Comparison of ENCODE assay signal across 27 cellular contexts in genomic region chr5:43024217-43024616, GRCh38.
"Had no signal": no experiment of that assay in that cellular context is flagged by ENCODE, and none has a peak within 500 bp of the region (broad histone marks: within the 10 kb centered on the region; RNA-seq: fewer than 3 reads in every experiment).

No MANE protein-coding gene starts in this region.

- DNase-seq: dermis blood vessel endothelial cell; dorsolateral prefrontal cortex; effector CD4-positive, alpha-beta T cell; effector memory CD4-positive, alpha-beta T cell; erythroblast; esophagus squamous epithelium; foreskin fibroblast; foreskin melanocyte; gastrocnemius medialis; glutamatergic neuron; head of caudate nucleus; heart right ventricle; hippocampal formation; left cardiac atrium; left lung; left ventricle myocardium superior; lower lobe of right lung; mesenchymal stem cell; midbrain; naive thymus-derived CD8-positive, alpha-beta T cell had no signal

- H3K4me3 Mint-ChIP-seq: naive thymus-derived CD8-positive, alpha-beta T cell had no signal

- ATAC-seq: esophagus mucosa; gastrocnemius medialis; heart right ventricle; left cardiac atrium; left lung; left ventricle myocardium superior; lower lobe of right lung; naive thymus-derived CD8-positive, alpha-beta T cell had no signal

- FAIRE-seq: colon, endometrium, islet of Langerhans, keratinocyte had no signal

- H3K9me3 Mint-ChIP-seq: naive thymus-derived CD8-positive, alpha-beta T cell had no signal

- H3K27ac ChIP-seq: coronary artery, dorsolateral prefrontal cortex, epithelial cell of prostate, esophagus squamous epithelium, gastrocnemius medialis, heart right ventricle, left lung, lower lobe of right lung had no signal

- H3K27ac Mint-ChIP-seq: naive thymus-derived CD8-positive, alpha-beta T cell had no signal

- H3K9me3 ChIP-seq: esophagus squamous epithelium, gastrocnemius medialis, left lung, lower lobe of right lung had no signal

- H3K4me3 ChIP-seq: coronary artery, dorsolateral prefrontal cortex, esophagus squamous epithelium, gastrocnemius medialis, heart right ventricle, left lung, lower lobe of right lung had no signal

- H3K27me3 Mint-ChIP-seq: naive thymus-derived CD8-positive, alpha-beta T cell had no signal

- H3K36me3 ChIP-seq: esophagus squamous epithelium, gastrocnemius medialis, heart right ventricle, left lung, lower lobe of right lung had no signal

- H3K4me1 ChIP-seq: lower lobe of right lung had no signal
